ENCODE assay signal across 1 cellular context in genomic region chr9:99105152-99106043, GRCh38.
TF ChIP-seq lines count a peak whose summit lies in the region.

No MANE protein-coding gene starts in this region.

TF ChIP-seq in K562, 482 proteins besides CTCF, POLR2A, EP300 and RAD21 (continued from another document and continues in another):
- TF ChIP-seq GATAD2B (IDR thresholded peaks at IDR 0.05; ENCODE audit: borderline replicate concordance) (0 out of 2 replicates have a peak, but pooled peaks have one; percentile 16), HOMEZ (CRISPR knock-in tag; IDR thresholded peaks at IDR 0.05) (no peak), ZNF589 (CRISPR knock-in tag; IDR thresholded peaks at IDR 0.05; ENCODE audit: low read depth) (no peak), TEAD4 (IDR thresholded peaks at IDR 0.05; ENCODE audit: low read length) (no peak), TEAD4 (CRISPR knock-in tag; IDR thresholded peaks at IDR 0.05; ENCODE audit: borderline replicate concordance) (no peak), ZNF282 (CRISPR knock-in tag; IDR thresholded peaks at IDR 0.05) (no peak), CEBPZ (IDR thresholded peaks at IDR 0.05; ENCODE audit: borderline replicate concordance, low read depth, low read length) (no peak), NEUROD1 (IDR thresholded peaks at IDR 0.05; ENCODE audit: borderline replicate concordance, low read depth, low read length, partially characterized antibody) (no peak), FUS (optimal IDR thresholded peaks at IDR 0.05; ENCODE audit: low read depth, low read length) (no peak), MAZ (CRISPR knock-in tag; conservative IDR thresholded peaks at IDR 0.05 in 1 of 2, IDR thresholded peaks at IDR 0.05 in 1 of 2) (peak; percentile 19 to 73; a peak in 2 of 4 replicates), KDM5B (IDR thresholded peaks at IDR 0.05; ENCODE audit: insufficient replicate concordance, low read depth, low read length) (peak; percentile 16), ZNF274 (IDR thresholded peaks at IDR 0.05; ENCODE audit: borderline replicate concordance, low read depth, low read length) (no peak), KLF16 (IDR thresholded peaks at IDR 0.05) (no peak), IFI16 (CRISPR knock-in tag; IDR thresholded peaks at IDR 0.05) (no peak), ARHGAP35 (IDR thresholded peaks at IDR 0.05; ENCODE audit: partially characterized antibody) (no peak), BHLHE40 (IDR thresholded peaks at IDR 0.05; ENCODE audit: low read length) (peak; percentile 36; the same call in 1 of the 2 replicates), ZZZ3 (IDR thresholded peaks at IDR 0.05) (no peak), CCNT2 (IDR thresholded peaks at IDR 0.05; ENCODE audit: borderline replicate concordance, extremely low read depth, insufficient read length, low read depth, low read length) (peak; percentile 62), HMG20B (CRISPR knock-in tag; IDR thresholded peaks at IDR 0.05) (no peak), BCOR (IDR thresholded peaks at IDR 0.05) (no peak), SIN3A (IDR thresholded peaks at IDR 0.05; ENCODE audit: borderline replicate concordance in 2 of 2, control insufficient read depth in 1 of 2, low read depth in 2 of 2, low read length in 2 of 2) (peak in 1 of 2 experiments; percentile 46; a peak in 3 of 4 replicates), ZFP1 (CRISPR knock-in tag; IDR thresholded peaks at IDR 0.05) (no peak), TAF7 (tag; IDR thresholded peaks at IDR 0.05) (no peak), E2F3 (CRISPR knock-in tag; IDR thresholded peaks at IDR 0.05) (no peak), ILK (tag; IDR thresholded peaks at IDR 0.05; ENCODE audit: borderline replicate concordance, low read depth) (no peak), ZNF449 (CRISPR knock-in tag; IDR thresholded peaks at IDR 0.05) (no peak), MAFF (IDR thresholded peaks at IDR 0.05; ENCODE audit: low read length) (no peak), ZNF583 (CRISPR knock-in tag; IDR thresholded peaks at IDR 0.05) (no peak), ZNF77 (CRISPR knock-in tag; IDR thresholded peaks at IDR 0.05) (no peak), MTA2 (IDR thresholded peaks at IDR 0.05; ENCODE audit: low read depth) (no peak), PURB (CRISPR knock-in tag; IDR thresholded peaks at IDR 0.05; ENCODE audit: low read depth) (no peak), POLR2AphosphoS5 (IDR thresholded peaks at IDR 0.05; ENCODE audit: control insufficient read depth, insufficient read depth, low read depth, low read length) (no peak), RCOR1 (IDR thresholded peaks at IDR 0.05; ENCODE audit: borderline replicate concordance in 1 of 2, low read depth in 2 of 2, low read length in 2 of 2) (no peak), POLR3A (IDR thresholded peaks at IDR 0.05; ENCODE audit: borderline replicate concordance, extremely low read depth, insufficient read depth, insufficient read length) (no peak), ZNF436 (CRISPR knock-in tag; IDR thresholded peaks at IDR 0.05) (no peak), ZNF431 (CRISPR knock-in tag; IDR thresholded peaks at IDR 0.05) (0 out of 2 replicates have a peak, but pooled peaks have one; percentile 17), PRPF4 (IDR thresholded peaks at IDR 0.05; ENCODE audit: insufficient read depth, low read depth, low read length, poor library complexity, severe bottlenecking) (no peak), SMAD1 (IDR thresholded peaks at IDR 0.05; ENCODE audit: low read depth, low read length, partially characterized antibody) (no peak), ZKSCAN3 (CRISPR knock-in tag; IDR thresholded peaks at IDR 0.05) (no peak), KLF10 (CRISPR knock-in tag; IDR thresholded peaks at IDR 0.05) (no peak), RFX1 (IDR thresholded peaks at IDR 0.05) (no peak), KHSRP (IDR thresholded peaks at IDR 0.05) (no peak), REST (CRISPR knock-in tag; IDR thresholded peaks at IDR 0.05; ENCODE audit: low read depth) (peak; percentile 63; the same call in 1 of the 2 replicates), KAT7 (CRISPR knock-in tag; IDR thresholded peaks at IDR 0.05; ENCODE audit: borderline replicate concordance) (peak; percentile 30; the same call in 1 of the 2 replicates), IRF9 (tag; IDR thresholded peaks at IDR 0.05) (no peak), MIER1 (IDR thresholded peaks at IDR 0.05; ENCODE audit: low read depth) (no peak), SRSF1 (IDR thresholded peaks at IDR 0.05; ENCODE audit: low read depth, low read length) (no peak), GABPB1 (CRISPR knock-in tag; IDR thresholded peaks at IDR 0.05) (no peak), DEAF1 (CRISPR knock-in tag; IDR thresholded peaks at IDR 0.05) (no peak), ZNF584 (CRISPR knock-in tag; IDR thresholded peaks at IDR 0.05; ENCODE audit: low read depth) (no peak), ZFP36 (IDR thresholded peaks at IDR 0.05; ENCODE audit: low read depth, low read length, partially characterized antibody) (no peak), E2F5 (CRISPR knock-in tag; IDR thresholded peaks at IDR 0.05) (no peak), ZNF655 (CRISPR knock-in tag; IDR thresholded peaks at IDR 0.05) (no peak), KLF1 (tag; IDR thresholded peaks at IDR 0.05) (no peak), DLX4 (CRISPR knock-in tag; IDR thresholded peaks at IDR 0.05) (no peak), NR2C2 (CRISPR knock-in tag; IDR thresholded peaks at IDR 0.05) (no peak), NR2C2 (tag; IDR thresholded peaks at IDR 0.05) (no peak), NCOA2 (IDR thresholded peaks at IDR 0.05; ENCODE audit: partially characterized antibody in 2 of 2) (no peak), ZC3H8 (IDR thresholded peaks at IDR 0.05) (no peak), CXXC5 (CRISPR knock-in tag; IDR thresholded peaks at IDR 0.05) (peak; percentile 66), CBFA2T2 (conservative IDR thresholded peaks at IDR 0.05) (no peak), SP2 (IDR thresholded peaks at IDR 0.05; ENCODE audit: extremely low read depth, low read depth, low read length, poor library complexity, severe bottlenecking) (no peak), HSF4 (CRISPR knock-in tag; IDR thresholded peaks at IDR 0.05; ENCODE audit: borderline replicate concordance) (no peak)
